In the genomic region with DNA sequence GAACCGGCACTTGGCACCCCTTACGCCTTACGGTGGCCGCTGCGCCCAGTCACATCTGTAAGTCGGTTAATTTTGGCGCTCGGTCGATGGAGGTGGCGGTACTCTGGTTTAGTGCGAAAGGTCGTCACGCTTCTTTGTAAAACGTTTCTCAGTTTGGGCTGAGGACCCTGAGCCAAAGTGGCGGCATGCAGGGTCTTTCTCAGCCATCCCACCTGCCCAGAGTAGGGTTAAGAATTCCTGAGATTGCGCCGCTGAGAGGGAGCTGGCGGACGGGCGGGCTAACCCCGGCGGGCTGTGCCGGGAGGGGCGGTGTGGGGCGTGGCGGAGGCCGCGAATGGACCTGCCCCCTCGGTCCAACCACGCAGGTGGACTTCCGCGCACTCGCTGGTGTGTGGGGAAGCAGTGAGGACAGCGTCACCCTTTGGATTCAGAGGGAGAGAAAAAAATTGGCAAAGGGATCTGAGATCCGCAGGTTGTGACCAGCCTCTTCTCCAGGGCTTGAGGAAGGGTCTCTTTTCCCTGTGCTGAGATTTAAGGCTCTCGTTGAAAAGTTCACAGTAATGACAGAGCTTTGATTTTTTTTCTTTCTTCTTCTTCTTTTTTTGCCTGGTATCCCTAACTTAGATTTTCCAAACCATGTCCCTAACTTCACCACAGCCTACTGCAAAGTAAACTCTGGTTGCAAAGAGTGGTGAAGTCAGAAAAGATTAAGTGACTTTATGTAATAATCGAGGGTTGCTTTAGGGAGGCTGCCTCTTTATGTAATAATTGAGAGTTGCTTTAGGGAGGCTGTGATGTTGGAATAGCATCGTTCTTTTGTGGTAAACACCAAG, we compare ENCODE assay signal across 8 cellular contexts. TPM values are rescaled to one million over a fixed set of nuclear protein-coding genes. Genes with fewer than 3 reads are reported as not detected.
DNase-seq lines count a peak whose midpoint lies in the region; ATAC-seq and TF ChIP-seq lines count a peak whose summit lies in the region.

No MANE protein-coding gene starts in this region.

- H3K27me3 Mint-ChIP-seq in activated CD8-positive, alpha-beta memory T cell treated with anti-CD3 and anti-CD28 coated beads, Interleukin-2, amount 10 ng/mL, durations not matched to agents 7 days and 5 days: no peaks in the 10 kb centered on the region
- H3K27me3 Mint-ChIP-seq in endodermal cell (ENCODE audit: insufficient read depth): peaks cover 2% of the 10 kb centered on the region

- WGBS in endodermal cell (ENCODE audit: insufficient coverage in 1 of 2, insufficient read length in 1 of 2), 2 experiments: 0 to 1% methylated on average over 20 to 38 of the region's 38 CpGs

- H3K36me3 ChIP-seq in endodermal cell (ENCODE audit: control insufficient read depth, insufficient read depth, low read length): no peaks in the 10 kb centered on the region

- H3K27ac ChIP-seq in endodermal cell (ENCODE audit: low read depth, low read length): peak overlapping the region; percentile 90

- peak overlapping the region; percentile 95 for H3K4me3 ChIP-seq in endodermal cell (ENCODE audit: low read length)

- peak overlapping the region; percentile 72 for H3K9ac ChIP-seq in endodermal cell (ENCODE audit: extremely low read depth, low read length, poor library complexity, severe bottlenecking)

- no peaks in the 10 kb centered on the region for H3K27me3 ChIP-seq in endodermal cell (ENCODE audit: control insufficient read depth, insufficient read depth, low read length, poor library complexity, severe bottlenecking)

- ATAC-seq in GM19438 (IDR thresholded peaks at IDR 0.05; ENCODE audit: low read depth, unreplicated experiment) (peak; percentile 63), HG03558 (IDR thresholded peaks at IDR 0.05; ENCODE audit: extremely low read depth, unreplicated experiment) (peak; percentile 41)
- ATAC-seq in activated CD8-positive, alpha-beta memory T cell treated with anti-CD3 and anti-CD28 coated beads, Interleukin-2, amount 10 ng/mL, durations not matched to agents 7 days and 5 days: peak; percentile 68

- H3K4me1 ChIP-seq in endodermal cell (ENCODE audit: control insufficient read depth, insufficient read depth, low read length): peaks cover 5% of the 10 kb centered on the region

- CTCF ChIA-PET in activated CD8-positive, alpha-beta memory T cell treated with anti-CD3 and anti-CD28 coated beads, Interleukin-2, amount 10 ng/mL, durations not matched to agents 7 days and 5 days (lab: Charles Lee): interaction anchor here (0.7 to 3.8 kb wide), 7 partner anchors 10 to 262 kb away, joined by 3 to 31 read pairs (median 3); a partner anchor contains a TSS

- peaks cover 9% of the 10 kb centered on the region for H3K36me3 Mint-ChIP-seq in activated CD8-positive, alpha-beta memory T cell treated with anti-CD3 and anti-CD28 coated beads, Interleukin-2, amount 10 ng/mL, durations not matched to agents 7 days and 5 days
- no peaks in the 10 kb centered on the region for H3K36me3 Mint-ChIP-seq in endodermal cell (ENCODE audit: low read depth)

- peak; percentile 22 for TF ChIP-seq CTCF in endodermal cell (conservative IDR thresholded peaks at IDR 0.05)

- H3K27ac Mint-ChIP-seq in activated CD8-positive, alpha-beta memory T cell treated with anti-CD3 and anti-CD28 coated beads, Interleukin-2, amount 10 ng/mL, durations not matched to agents 7 days and 5 days: peak overlapping the region; percentile 95
- H3K27ac Mint-ChIP-seq in endodermal cell: peak overlapping the region; percentile 97

- H3K9me3 Mint-ChIP-seq in activated CD8-positive, alpha-beta memory T cell treated with anti-CD3 and anti-CD28 coated beads, Interleukin-2, amount 10 ng/mL, durations not matched to agents 7 days and 5 days (ENCODE audit: low read depth): no peaks in the 10 kb centered on the region
- no peaks in the 10 kb centered on the region for H3K9me3 Mint-ChIP-seq in endodermal cell

- H3K4me3 Mint-ChIP-seq in activated CD8-positive, alpha-beta memory T cell treated with anti-CD3 and anti-CD28 coated beads, Interleukin-2, amount 10 ng/mL, durations not matched to agents 7 days and 5 days: peak overlapping the region; percentile 88
- peak overlapping the region; percentile 95 for H3K4me3 Mint-ChIP-seq in endodermal cell

- DNase-seq in COR-L47 (lab: John Stamatoyannopoulos, UW): peak; percentile 93
- peak; percentile 89 to 92 for DNase-seq in NCI-H526 (lab: John Stamatoyannopoulos, UW)
- peak; percentile 86 for DNase-seq in activated CD8-positive, alpha-beta memory T cell treated with anti-CD3 and anti-CD28 coated beads, Interleukin-2, amount 10 ng/mL, durations not matched to agents 7 days and 5 days
- DNase-seq in endodermal cell: peak; percentile 93
- peak; percentile 96 for DNase-seq in mesenteric fat pad (ENCODE audit: low spot score)
- DNase-seq in stimulated activated CD8-positive, alpha-beta memory T cell treated with anti-CD3 and anti-CD28 coated beads, Interleukin-2, amount 100 ng/mL, for 48 hours (ENCODE audit: low read depth in 2 of 2): peak; percentile 69 to 71

- H3K9me3 ChIP-seq in endodermal cell (ENCODE audit: control insufficient read depth, low read length): no peaks in the 10 kb centered on the region

- peaks cover 37% of the 10 kb centered on the region for H3K4me1 Mint-ChIP-seq in activated CD8-positive, alpha-beta memory T cell treated with anti-CD3 and anti-CD28 coated beads, Interleukin-2, amount 10 ng/mL, durations not matched to agents 7 days and 5 days
- peaks cover 23% of the 10 kb centered on the region for H3K4me1 Mint-ChIP-seq in endodermal cell

RNA-seq across cellular contexts. Expression of a gene that starts 0.6 kb away (rescaled TPM):
- 10 to 100 TPM; 17.5 to 19.9 TPM for total RNA-seq in activated CD8-positive, alpha-beta memory T cell treated with anti-CD3 and anti-CD28 coated beads, Interleukin-2, amount 10 ng/mL, durations not matched to agents 7 days and 5 days
- total RNA-seq in endodermal cell: 10 to 100 TPM; 10.2 to 12.8 TPM
- 9.6 TPM for polyA plus RNA-seq in endodermal cell (2013, experiment 1 of 2)
- 9.9 TPM for polyA plus RNA-seq in endodermal cell (2013, experiment 2 of 2)
- total RNA-seq in mesenteric fat pad: 12.7 TPM

Comparison
In these comparisons a context has a peak if more than half of its experiments do, and no peak if none do; other contexts are left out.
1. Peak in every context shown above with its lines: DNase-seq, ATAC-seq, H3K4me3 ChIP-seq and H3K27ac ChIP-seq.